1 cellular context compared by ENCODE assay signal in genomic region chr17:4023948-4024545, GRCh38. TPM values are rescaled to one million over a fixed set of nuclear protein-coding genes. Genes with fewer than 3 reads are reported as not detected.
"Had no signal": no experiment of that assay in that cellular context is flagged by ENCODE, and none has a peak within 500 bp of the region (broad histone marks: within the 10 kb centered on the region; RNA-seq: fewer than 3 reads in every experiment).

No MANE protein-coding gene starts in this region.

RNA-seq across cellular contexts. Expression of gene ATP2A3, which starts 59.8 kb away (rescaled TPM):
- total RNA-seq: osteocyte had no signal
